In genomic region chr1:111597433-111597832, GRCh38 we compare ENCODE assay signal across 17 cellular contexts. TPM values are rescaled to one million over a fixed set of nuclear protein-coding genes. Genes with fewer than 3 reads are reported as not detected.
DNase-seq lines count a peak whose midpoint lies in the region; ATAC-seq and TF ChIP-seq lines count a peak whose summit lies in the region.
"Had no signal": no experiment of that assay in that cellular context is flagged by ENCODE, and none has a peak within 500 bp of the region (broad histone marks: within the 10 kb centered on the region; RNA-seq: fewer than 3 reads in every experiment).

No MANE protein-coding gene starts in this region.

- peak overlapping the region; percentile 84 for H3K27ac Mint-ChIP-seq in activated T-cell treated with anti-CD3 and anti-CD28 coated beads, Interleukin-2, amount 50 U/mL, for 24 hours
- H3K27ac Mint-ChIP-seq in activated CD8-positive, alpha-beta T cell treated with anti-CD3 and anti-CD28 coated beads, Interleukin-2, amount 10 ng/mL, durations not matched to agents 7 days and 5 days = peak overlapping the region; percentile 85
- no peak overlapping the region for H3K27ac Mint-ChIP-seq in MCF 10A (ENCODE audit: low read depth, unreplicated experiment)
- H3K27ac Mint-ChIP-seq: type B pancreatic cell had no signal

- H3K4me3 ChIP-seq in transverse colon = no peak overlapping the region
- H3K4me3 ChIP-seq: spleen had no signal

- peak overlapping the region; percentile 33 to 81 (median 68) for H3K27ac ChIP-seq in transverse colon

- BruUV-seq in MCF 10A (replicated peaks; lab: Mats Ljungman, UMichigan) = no TSS peak

- ATAC-seq in activated CD8-positive, alpha-beta T cell treated with anti-CD3 and anti-CD28 coated beads, Interleukin-2, amount 10 ng/mL, durations not matched to agents 7 days and 5 days = no peak
- ATAC-seq: left ventricle myocardium superior had no signal

- in situ Hi-C loops in transverse colon (cut with MboI; ENCODE audit: low pct_ligation_motif_present in 1 of 4, low pct_unique_long_range_greater_than_20kb in 1 of 4, low sequenced_read_pairs in 3 of 4) = no loop called here
- in situ Hi-C loops in GM13977 (cut with MboI; ENCODE audit: low pct_unique_long_range_greater_than_20kb, low sequenced_read_pairs, unreplicated experiment) = no loop called here

- no peaks in the 10 kb centered on the region for H3K27me3 Mint-ChIP-seq in activated T-cell treated with anti-CD3 and anti-CD28 coated beads, Interleukin-2, amount 50 U/mL, for 24 hours
- H3K27me3 Mint-ChIP-seq in activated CD8-positive, alpha-beta T cell treated with anti-CD3 and anti-CD28 coated beads, Interleukin-2, amount 10 ng/mL, durations not matched to agents 7 days and 5 days (ENCODE audit: low read depth) = no peaks in the 10 kb centered on the region
- peaks cover 3% of the 10 kb centered on the region for H3K27me3 Mint-ChIP-seq in MCF 10A (ENCODE audit: insufficient read depth, unreplicated experiment)

- 59 to 64% methylated on average over 5 of the region's 5 CpGs for WGBS in transverse colon (ENCODE audit: low coverage in 1 of 2), 2 donors

- H3K9me3 ChIP-seq in transverse colon = no peaks in the 10 kb centered on the region
- H3K9me3 ChIP-seq: spleen had no signal

- TF ChIP-seq POLR2A in transverse colon (IDR thresholded peaks at IDR 0.05) = no peak

- intact Hi-C loops in transverse colon (cut with DNase I; ENCODE audit: low total_unique reads) (no loop called here), MCF 10A (cut with micrococcal nuclease) (no loop called here)

- peaks cover 8% of the 10 kb centered on the region for H3K36me3 Mint-ChIP-seq in activated T-cell treated with anti-CD3 and anti-CD28 coated beads, Interleukin-2, amount 50 U/mL, for 24 hours (ENCODE audit: low read depth)
- H3K36me3 Mint-ChIP-seq in activated CD8-positive, alpha-beta T cell treated with anti-CD3 and anti-CD28 coated beads, Interleukin-2, amount 10 ng/mL, durations not matched to agents 7 days and 5 days (ENCODE audit: low read depth) = peaks cover 8% of the 10 kb centered on the region
- no peaks in the 10 kb centered on the region for H3K36me3 Mint-ChIP-seq in MCF 10A (ENCODE audit: insufficient read depth, unreplicated experiment)
- H3K36me3 Mint-ChIP-seq: brain, type B pancreatic cell had no signal

- H3K9me3 Mint-ChIP-seq in activated T-cell treated with anti-CD3 and anti-CD28 coated beads, Interleukin-2, amount 50 U/mL, for 24 hours = no peaks in the 10 kb centered on the region
- peaks cover 6% of the 10 kb centered on the region for H3K9me3 Mint-ChIP-seq in activated CD8-positive, alpha-beta T cell treated with anti-CD3 and anti-CD28 coated beads, Interleukin-2, amount 10 ng/mL, durations not matched to agents 7 days and 5 days (ENCODE audit: insufficient read depth)
- H3K9me3 Mint-ChIP-seq in MCF 10A (ENCODE audit: unreplicated experiment) = no peaks in the 10 kb centered on the region
- H3K9me3 Mint-ChIP-seq: brain, type B pancreatic cell had no signal

- TF ChIP-seq CTCF in transverse colon (IDR thresholded peaks at IDR 0.05) (no peak), GM13977 (IDR thresholded peaks at IDR 0.05; ENCODE audit: extremely low read depth, insufficient read depth, missing control alignments) (no peak), MCF 10A (IDR thresholded peaks at IDR 0.05; ENCODE audit: unreplicated experiment) (no peak)

- H3K36me3 ChIP-seq in transverse colon = no peaks in the 10 kb centered on the region
- H3K36me3 ChIP-seq: spleen had no signal

- no peak for DNase-seq in activated T-cell treated with anti-CD3 and anti-CD28 coated beads, Interleukin-2, amount 50 U/mL, for 24 hours
- no peak for DNase-seq in activated T-cell treated with anti-CD3 and anti-CD28 coated beads for 4 hours
- no peak for DNase-seq in activated CD8-positive, alpha-beta T cell treated with anti-CD3 and anti-CD28 coated beads, Interleukin-2, amount 10 ng/mL, durations not matched to agents 7 days and 5 days
- DNase-seq in hepatic stellate cell (ENCODE audit: low spot score) = peak; percentile 10
- DNase-seq in transverse colon = no peak
- DNase-seq in GM13977 (ENCODE audit: low spot score) = no peak
- DNase-seq in NCI-H2171 treated with DMSO at 0.1 percent for 48 hours (lab: John Stamatoyannopoulos, UW) = no peak
- no peak for DNase-seq in MCF 10A (ENCODE audit: unreplicated experiment)
- DNase-seq: activated T-cell treated with anti-CD3 and anti-CD28 coated beads, Interleukin-2, amount 50 U/mL, for 1 hour; Kasumi-1; left ventricle myocardium superior; NCI-H2029; NCI-H69; SHP77 treated with DMSO at 0.1 percent for 48 hours; spleen had no signal

- no peak for TF ChIP-seq EP300 in transverse colon (IDR thresholded peaks at IDR 0.05; ENCODE audit: low read depth)

- CTCF ChIA-PET in activated CD8-positive, alpha-beta T cell treated with anti-CD3 and anti-CD28 coated beads, Interleukin-2, amount 10 ng/mL, durations not matched to agents 7 days and 5 days (lab: Charles Lee) = interaction anchor here (2.4 to 7.0 kb wide), 3 partner anchors 19 to 89 kb away, joined by 14 to 55 read pairs (median 17); no protein-coding TSS in a partner anchor
- CTCF ChIA-PET in MCF 10A (lab: Yijun Ruan, JAX) = interaction anchor here (0.6 kb wide), 1 partner anchor 89 kb away, joined by 3 read pairs; no protein-coding TSS in a partner anchor

- POLR2A ChIA-PET in activated CD8-positive, alpha-beta T cell treated with anti-CD3 and anti-CD28 coated beads, Interleukin-2, amount 10 ng/mL, durations not matched to agents 7 days and 5 days (lab: Charles Lee) = interaction anchor here (9.9 kb wide), 1 partner anchor 24 kb away, joined by 250 read pairs; the partner anchor contains the start of gene RAP1A
- POLR2A ChIA-PET in MCF 10A (lab: Yijun Ruan, JAX) = no interaction called here

- H3K4me3 Mint-ChIP-seq in activated T-cell treated with anti-CD3 and anti-CD28 coated beads, Interleukin-2, amount 50 U/mL, for 24 hours = peak overlapping the region; percentile 10
- peak overlapping the region; percentile 6 for H3K4me3 Mint-ChIP-seq in activated CD8-positive, alpha-beta T cell treated with anti-CD3 and anti-CD28 coated beads, Interleukin-2, amount 10 ng/mL, durations not matched to agents 7 days and 5 days
- H3K4me3 Mint-ChIP-seq in MCF 10A (ENCODE audit: unreplicated experiment) = no peak overlapping the region
- H3K4me3 Mint-ChIP-seq: type B pancreatic cell had no signal

- H3K4me1 Mint-ChIP-seq in activated T-cell treated with anti-CD3 and anti-CD28 coated beads, Interleukin-2, amount 50 U/mL, for 24 hours (ENCODE audit: low read depth) = peaks cover 98% of the 10 kb centered on the region
- peaks cover 96% of the 10 kb centered on the region for H3K4me1 Mint-ChIP-seq in activated CD8-positive, alpha-beta T cell treated with anti-CD3 and anti-CD28 coated beads, Interleukin-2, amount 10 ng/mL, durations not matched to agents 7 days and 5 days (ENCODE audit: low read depth)
- H3K4me1 Mint-ChIP-seq in MCF 10A (ENCODE audit: insufficient read depth, unreplicated experiment) = peaks cover 7% of the 10 kb centered on the region

- peaks cover 18 to 57% (median 35%) of the 10 kb centered on the region in 4 donors for H3K4me1 ChIP-seq in transverse colon

- no peaks in the 10 kb centered on the region for H3K27me3 ChIP-seq in transverse colon
- H3K27me3 ChIP-seq: spleen had no signal

RNA-seq across cellular contexts. Expression of gene RAP1A, which starts 22.2 kb away (rescaled TPM):
- total RNA-seq in activated CD8-positive, alpha-beta T cell treated with anti-CD3 and anti-CD28 coated beads, Interleukin-2, amount 10 ng/mL, durations not matched to agents 7 days and 5 days = 100 to 1,000 TPM; 132 to 133 TPM
- total RNA-seq in transverse colon (10 to 100 TPM; 34.0 to 87.2 (median 57.7) TPM), MCF 10A (2022) (31.5 and 39.3 TPM in 2 replicates)
